ENCODE assay signal across 17 cellular contexts in genomic region chr5:138656916-138657315, GRCh38.
"Had no signal": no experiment of that assay in that cellular context is flagged by ENCODE, and none has a peak within 500 bp of the region (broad histone marks: within the 10 kb centered on the region; RNA-seq: fewer than 3 reads in every experiment).

No MANE protein-coding gene starts in this region.

- H3K9me3 ChIP-seq: prostate gland, right lobe of liver, thyroid gland had no signal

- H3K4me3 Mint-ChIP-seq: neural crest cell; stimulated activated memory B cell treated with anti-CD40 and anti-IgM and Interleukin-4, amounts not matched to agents 10 μg/mL and 1 μg/mL and 100 μg/mL, for 72 hours had no signal

- H3K4me1 ChIP-seq: prostate gland, right lobe of liver, thyroid gland had no signal

- ATAC-seq: stimulated activated memory B cell treated with anti-CD40 and anti-IgM and Interleukin-4, amounts not matched to agents 10 μg/mL and 1 μg/mL and 100 μg/mL, for 72 hours had no signal

- H3K27me3 ChIP-seq: brain microvascular endothelial cell, right lobe of liver, thyroid gland had no signal

- DNase-seq: activated CD4-positive, alpha-beta T cell treated with anti-CD3 and anti-CD28 coated beads, Interleukin-2, amount 50 U/mL, for 4 hours; activated CD4-positive, CD25-positive, alpha-beta regulatory T cell treated with anti-CD3 and anti-CD28 coated beads, Interleukin-2, amount 50 U/mL, for 72 hours; aorta; brain microvascular endothelial cell; effector CD8-positive, alpha-beta T cell; foreskin fibroblast; hippocampal formation; stimulated activated CD4-positive, alpha-beta T cell treated with anti-CD3 and anti-CD28 coated beads, Interleukin-4, amount 100 ng/mL, for 24 hours; SW 1271; T-helper 2 cell; thyroid gland had no signal

- H3K36me3 ChIP-seq: brain microvascular endothelial cell, prostate gland, right lobe of liver, thyroid gland had no signal

- H3K4me3 ChIP-seq: prostate gland, right lobe of liver, thyroid gland had no signal

- H3K27ac ChIP-seq: brain microvascular endothelial cell, prostate gland, right lobe of liver, thyroid gland, VCaP had no signal

- H3K27ac Mint-ChIP-seq: stimulated activated memory B cell treated with anti-CD40 and anti-IgM and Interleukin-4, amounts not matched to agents 10 μg/mL and 1 μg/mL and 100 μg/mL, for 72 hours had no signal

- H3K36me3 Mint-ChIP-seq: stimulated activated memory B cell treated with anti-CD40 and anti-IgM and Interleukin-4, amounts not matched to agents 10 μg/mL and 1 μg/mL and 100 μg/mL, for 72 hours had no signal

- H3K9me3 Mint-ChIP-seq: neural crest cell; stimulated activated memory B cell treated with anti-CD40 and anti-IgM and Interleukin-4, amounts not matched to agents 10 μg/mL and 1 μg/mL and 100 μg/mL, for 72 hours had no signal

- FAIRE-seq: islet of Langerhans had no signal
